19 cellular contexts compared by ENCODE assay signal in the genomic region with DNA sequence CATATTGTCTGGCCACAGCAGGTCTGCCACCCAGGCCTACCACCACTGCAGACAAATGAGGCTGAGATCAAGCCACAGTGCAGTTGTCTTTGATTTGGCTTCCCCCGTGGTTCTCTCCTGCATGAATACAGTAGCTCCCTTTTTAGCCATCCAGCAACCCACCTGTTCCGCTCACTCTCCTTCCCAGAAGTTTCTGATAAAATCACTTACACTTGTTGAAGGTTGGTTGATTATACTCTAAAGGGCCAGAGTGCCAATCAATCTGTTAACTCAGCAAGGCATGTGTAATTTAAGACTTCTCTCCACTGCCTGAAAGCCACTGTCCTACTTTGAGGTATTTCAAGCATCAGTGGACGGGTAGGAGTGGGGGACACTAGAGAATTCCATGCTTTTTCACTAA. TPM values are rescaled to one million over a fixed set of nuclear protein-coding genes. Genes with fewer than 3 reads are reported as not detected.
"Had no signal": no experiment of that assay in that cellular context is flagged by ENCODE, and none has a peak within 500 bp of the region (broad histone marks: within the 10 kb centered on the region; RNA-seq: fewer than 3 reads in every experiment).

No MANE protein-coding gene starts in this region.

- H3K9me3 Mint-ChIP-seq: activated naive CD4-positive, alpha-beta T cell treated with anti-CD3 and anti-CD28 coated beads, Interleukin-2, amount 10 ng/mL, durations not matched to agents 7 days and 5 days; activated T-helper 17 cell treated with anti-CD3 and anti-CD28 coated beads, Interleukin-2, amount 50 U/mL, for 72 hours; immature natural killer cell had no signal

- H3K27ac Mint-ChIP-seq: activated naive CD4-positive, alpha-beta T cell treated with anti-CD3 and anti-CD28 coated beads, Interleukin-2, amount 10 ng/mL, durations not matched to agents 7 days and 5 days; activated T-helper 17 cell treated with anti-CD3 and anti-CD28 coated beads, Interleukin-2, amount 50 U/mL, for 72 hours; immature natural killer cell; naive thymus-derived CD4-positive, alpha-beta T cell had no signal

- H3K4me3 Mint-ChIP-seq: activated naive CD4-positive, alpha-beta T cell treated with anti-CD3 and anti-CD28 coated beads, Interleukin-2, amount 10 ng/mL, durations not matched to agents 7 days and 5 days; activated T-helper 17 cell treated with anti-CD3 and anti-CD28 coated beads, Interleukin-2, amount 50 U/mL, for 72 hours; immature natural killer cell; naive thymus-derived CD4-positive, alpha-beta T cell had no signal

- ATAC-seq: activated T-helper 17 cell treated with anti-CD3 and anti-CD28 coated beads, Interleukin-2, amount 50 U/mL, for 72 hours; gastrocnemius medialis; heart left ventricle; naive thymus-derived CD4-positive, alpha-beta T cell; sciatic nerve had no signal

- H3K27me3 ChIP-seq: gastrocnemius medialis, stomach, testis, upper lobe of right lung had no signal

- H3K4me1 Mint-ChIP-seq: activated naive CD4-positive, alpha-beta T cell treated with anti-CD3 and anti-CD28 coated beads, Interleukin-2, amount 10 ng/mL, durations not matched to agents 7 days and 5 days; activated T-helper 17 cell treated with anti-CD3 and anti-CD28 coated beads, Interleukin-2, amount 50 U/mL, for 72 hours; immature natural killer cell; naive thymus-derived CD4-positive, alpha-beta T cell had no signal

- H3K4me1 ChIP-seq: gastrocnemius medialis, heart left ventricle, prostate gland, stomach, upper lobe of right lung had no signal

- H3K36me3 ChIP-seq: cardiac muscle cell, gastrocnemius medialis, heart left ventricle, prostate gland, stomach, upper lobe of right lung had no signal

- H3K4me3 ChIP-seq: cardiac muscle cell, gastrocnemius medialis, heart left ventricle, lung, prostate gland, stomach, testis, upper lobe of right lung had no signal

- H3K36me3 Mint-ChIP-seq: activated naive CD4-positive, alpha-beta T cell treated with anti-CD3 and anti-CD28 coated beads, Interleukin-2, amount 10 ng/mL, durations not matched to agents 7 days and 5 days; immature natural killer cell; naive thymus-derived CD4-positive, alpha-beta T cell had no signal

- DNase-seq: activated CD4-positive, CD25-positive, alpha-beta regulatory T cell treated with anti-CD3 and anti-CD28 coated beads, Interleukin-2, amount 50 U/mL, for 72 hours; activated naive CD4-positive, alpha-beta T cell treated with anti-CD3 and anti-CD28 coated beads, Interleukin-2, amount 10 ng/mL, durations not matched to agents 7 days and 5 days; gastrocnemius medialis; heart left ventricle; immature natural killer cell; naive thymus-derived CD4-positive, alpha-beta T cell; stimulated activated CD4-positive, alpha-beta T cell treated with anti-CD3 and anti-CD28 coated beads, Interleukin-1b, Interleukin-23, amount 100 ng/mL, for 48 hours; stomach; T-helper 1 cell; testis; upper lobe of right lung had no signal

- H3K27ac ChIP-seq: cardiac muscle cell, gastrocnemius medialis, heart left ventricle, prostate gland, stomach, testis, upper lobe of right lung had no signal

RNA-seq across cellular contexts. Expression of a gene that starts 19.1 kb away (rescaled TPM):
- total RNA-seq: dermis microvascular lymphatic vessel endothelial cell; epithelial cell of proximal tubule; mononuclear cell; naive thymus-derived CD4-positive, alpha-beta T cell had no signal
- polyA plus RNA-seq: cardiac muscle cell; immature natural killer cell; naive thymus-derived CD4-positive, alpha-beta T cell had no signal
